In the genomic region with DNA sequence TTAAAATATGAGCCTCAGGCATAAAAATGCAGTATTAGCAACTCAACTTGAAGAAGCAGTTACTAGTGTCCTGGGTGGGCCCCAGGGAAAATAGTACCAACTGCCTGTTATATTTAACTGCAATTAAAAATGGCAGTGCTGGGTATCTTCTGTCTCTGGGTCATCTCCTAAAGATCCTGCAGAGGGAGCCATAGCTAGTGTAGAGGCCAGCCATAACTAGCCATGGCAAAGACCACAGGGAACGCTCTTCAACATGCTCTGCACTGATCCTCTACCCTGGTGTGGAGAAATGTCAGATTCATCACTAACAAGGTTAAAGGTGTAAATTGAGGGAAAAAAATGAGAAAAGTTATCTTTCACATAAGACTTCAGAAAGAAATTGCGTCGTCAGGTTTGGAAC, we compare ENCODE assay signal across 12 cellular contexts.
DNase-seq lines count a peak whose midpoint lies in the region; ATAC-seq, FAIRE-seq and TF ChIP-seq lines count a peak whose summit lies in the region.
"Had no signal": no experiment of that assay in that cellular context is flagged by ENCODE, and none has a peak within 500 bp of the region (broad histone marks: within the 10 kb centered on the region; RNA-seq: fewer than 3 reads in every experiment).

No MANE protein-coding gene starts in this region.

- H3K27me3 ChIP-seq in H1 (replicated peaks in 1 of 4; ENCODE audit: control insufficient read depth in 3 of 4, extremely low read depth in 1 of 4, insufficient read depth in 3 of 4, low read length in 3 of 4) = no peaks in the 10 kb centered on the region
- H3K27me3 ChIP-seq: thyroid gland had no signal

- no peak for ATAC-seq in GM19328 (IDR thresholded peaks at IDR 0.05; ENCODE audit: unreplicated experiment)
- no peak for ATAC-seq in HG03571 (IDR thresholded peaks at IDR 0.05; ENCODE audit: unreplicated experiment)
- ATAC-seq: left colon had no signal

- no peaks in the 10 kb centered on the region for H3K79me2 ChIP-seq in H1 (ENCODE audit: control insufficient read depth in 1 of 2, insufficient read depth in 2 of 2, low read length in 2 of 2)

- no peak overlapping the region for H3K9ac ChIP-seq in H1 (replicated peaks in 1 of 4; ENCODE audit: extremely low read depth in 1 of 4, low read depth in 3 of 4, low read length in 3 of 4)

- H3K4ac ChIP-seq in H1 (replicated peaks; ENCODE audit: insufficient read length, low read depth, low read length) = no peak overlapping the region

- H2AK5ac ChIP-seq in H1 (ENCODE audit: low read depth, low read length) = no peak overlapping the region

- no peak overlapping the region for H2BK15ac ChIP-seq in H1 (ENCODE audit: low read length)

- DNase-seq in NCI-H1092 treated with DMSO at 0.1 percent for 48 hours (lab: John Stamatoyannopoulos, UW) (peak; percentile 21), NCI-H1092 (lab: John Stamatoyannopoulos, UW) (no peak), NAMALWA (ENCODE audit: low spot score) (peak; percentile 41), H1 (ENCODE audit: low read depth in 1 of 2, low spot score in 2 of 2) (no peak), osteocyte (ENCODE audit: extremely low spot score, unreplicated experiment) (no peak), HEK293T (ENCODE audit: extremely low spot score) (no peak)
- DNase-seq: left colon, NCI-H226 had no signal

- TF ChIP-seq CTCF in H1 (IDR thresholded peaks at IDR 0.05; ENCODE audit: control extremely low read depth in 1 of 3, insufficient read depth in 1 of 3, low read depth in 1 of 3, low read length in 3 of 3) = peak; percentile 18 to 58 (median 56)
- TF ChIP-seq CTCF in osteocyte (IDR thresholded peaks at IDR 0.05) = peak; percentile 24

- H3K9me3 ChIP-seq in H1 (ENCODE audit: insufficient read depth in 2 of 2, low read depth in 1 of 2, low read length in 1 of 2) = peaks cover 0 to 29% of the 10 kb centered on the region in 2 experiments; a peak in 1 of 4 replicates
- H3K9me3 ChIP-seq: thyroid gland had no signal

- peaks cover 8% of the 10 kb centered on the region for H3K36me3 Mint-ChIP-seq in osteocyte (ENCODE audit: unreplicated experiment)

- peaks cover 39% of the 10 kb centered on the region for H3K9me3 Mint-ChIP-seq in osteocyte (ENCODE audit: unreplicated experiment)

- no peak overlapping the region for H3K4me3 ChIP-seq in H1 (ENCODE audit: extremely low read depth in 1 of 4, insufficient read depth in 2 of 4, low read depth in 3 of 4, low read length in 4 of 4)
- H3K4me3 ChIP-seq: thyroid gland had no signal

- H3K27ac ChIP-seq in H1 (ENCODE audit: low read depth, low read length) = no peak overlapping the region
- H3K27ac ChIP-seq: thyroid gland had no signal

- no peak overlapping the region for H3K23ac ChIP-seq in H1 (ENCODE audit: insufficient read length)

- no peaks in the 10 kb centered on the region for H3K4me1 ChIP-seq in H1 (replicated peaks in 1 of 4; ENCODE audit: control insufficient read depth in 3 of 4, insufficient read depth in 4 of 4, low read length in 3 of 4)
- H3K4me1 ChIP-seq: thyroid gland had no signal

- no peaks in the 10 kb centered on the region for H3K79me1 ChIP-seq in H1 (ENCODE audit: low read depth, low read length)

- H3K4me1 Mint-ChIP-seq in osteocyte (ENCODE audit: unreplicated experiment) = no peaks in the 10 kb centered on the region

- no peak overlapping the region for H4K91ac ChIP-seq in H1 (replicated peaks; ENCODE audit: insufficient read length, low read length)

- no peak overlapping the region for H2AFZ ChIP-seq in H1 (ENCODE audit: low read length)

- no peak overlapping the region for H2BK20ac ChIP-seq in H1 (ENCODE audit: low read length)

- POLR2A ChIA-PET in H1 (lab: Charles Lee; ENCODE audit: partially characterized antibody) = interaction anchor here (0.7 to 1.2 kb wide), 2 partner anchors 58 to 127 kb away, joined by 3 read pairs; no protein-coding TSS in a partner anchor
- POLR2A ChIA-PET in HEK293T (lab: Yijun Ruan, JAX) = no interaction called here

- H3K27me3 Mint-ChIP-seq in osteocyte (ENCODE audit: unreplicated experiment) = no peaks in the 10 kb centered on the region

- no peak overlapping the region for H2BK12ac ChIP-seq in H1 (ENCODE audit: low read depth, low read length)

- H4K5ac ChIP-seq in H1 (ENCODE audit: insufficient read length, low read depth, low read length) = no peak overlapping the region

- peaks cover 0 to under 1% (median 0%) of the 10 kb centered on the region in 4 experiments; a peak in 1 of 8 replicates for H3K36me3 ChIP-seq in H1 (ENCODE audit: control insufficient read depth in 2 of 4, insufficient read depth in 4 of 4, low read length in 3 of 4)
- H3K36me3 ChIP-seq: thyroid gland had no signal

- TF ChIP-seq EP300 in H1 (IDR thresholded peaks at IDR 0.05; ENCODE audit: borderline replicate concordance in 1 of 2, low read depth in 2 of 2, low read length in 2 of 2) = no peak

- no peak overlapping the region for H3K27ac Mint-ChIP-seq in osteocyte (ENCODE audit: unreplicated experiment)

- H3K4me2 ChIP-seq in H1 (ENCODE audit: insufficient read depth in 1 of 2, low read depth in 2 of 2, low read length in 2 of 2) = no peak overlapping the region

- no peak overlapping the region for H2BK5ac ChIP-seq in H1 (ENCODE audit: low read depth, low read length)

- CTCF ChIA-PET in H1 (lab: Charles Lee; ENCODE audit: partially characterized antibody) (interaction anchor here (0.8 to 1.2 kb wide), 3 partner anchors 11 to 27 kb away, joined by 3 to 5 read pairs (median 4); no protein-coding TSS in a partner anchor), HEK293T (lab: Yijun Ruan, JAX) (no interaction called here)

- H4K8ac ChIP-seq in H1 (ENCODE audit: extremely low read depth, insufficient read depth, low read length) = no peak overlapping the region

- H4K20me1 ChIP-seq in H1 (replicated peaks in 1 of 2; ENCODE audit: control insufficient read depth in 1 of 2, insufficient read depth in 2 of 2, low read length in 2 of 2) = no peaks in the 10 kb centered on the region

- H3K23me2 ChIP-seq in H1 (ENCODE audit: low read depth, low read length) = no peaks in the 10 kb centered on the region

- peak; percentile 50 for FAIRE-seq in H1 (lab: Jason Lieb, UNC)
- FAIRE-seq: A204.1 had no signal

- no peak overlapping the region for H3K4me3 Mint-ChIP-seq in osteocyte (ENCODE audit: unreplicated experiment)

- no peak overlapping the region for H3K56ac ChIP-seq in H1 (replicated peaks; ENCODE audit: insufficient read length, low read depth, low read length)

- TF ChIP-seq RAD21 in H1 (IDR thresholded peaks at IDR 0.05 in 1 of 2, conservative IDR thresholded peaks at IDR 0.05 in 1 of 2; ENCODE audit: low read depth in 2 of 2, low read length in 2 of 2) = peak; percentile 50 to 56

- 79% methylated on average over 3 of the region's 3 CpGs; no CpG with 5 or more reads in 1 of the 2 experiments for WGBS in H1 (ENCODE audit: extremely low coverage in 1 of 2, insufficient coverage in 1 of 2, insufficient read length in 1 of 2, insufficient replicate concordance in 2 of 2, low coverage in 1 of 2, low lambda C conversion rate in 2 of 2, missing lambda C conversion rate in 1 of 2), 2 experiments

- H3K14ac ChIP-seq in H1 (ENCODE audit: insufficient read length) = no peak overlapping the region

- H3K18ac ChIP-seq in H1 (ENCODE audit: extremely low read depth, low read length) = no peak overlapping the region

- TF ChIP-seq POLR2A in H1 (IDR thresholded peaks at IDR 0.05; ENCODE audit: control extremely low read depth in 1 of 2, low read depth in 2 of 2, low read length in 2 of 2) = peak in 1 of 2 experiments; percentile 53; a peak in 1 of 3 replicates

- H2BK120ac ChIP-seq in H1 (replicated peaks; ENCODE audit: low read depth, low read length) = no peak overlapping the region

TF ChIP-seq in H1, 55 proteins besides CTCF, POLR2A, EP300 and RAD21:
- TF ChIP-seq YY1 (IDR thresholded peaks at IDR 0.05; ENCODE audit: low read depth, low read length) (peak; percentile 83), POLR2AphosphoS5 (IDR thresholded peaks at IDR 0.05; ENCODE audit: low read depth, low read length) (peak; percentile 93), BRCA1 (IDR thresholded peaks at IDR 0.05; ENCODE audit: low read depth, low read length) (no peak)

TF ChIP-seq in HEK293T, 16 proteins besides CTCF, POLR2A, EP300 and RAD21:
- TF ChIP-seq BHLHE40 (IDR thresholded peaks at IDR 0.05; ENCODE audit: borderline replicate concordance) = no peak
- no peak for TF ChIP-seq NFRKB (IDR thresholded peaks at IDR 0.05)
- TF ChIP-seq HDGF (IDR thresholded peaks at IDR 0.05; ENCODE audit: borderline replicate concordance) = no peak
- no peak for TF ChIP-seq SUZ12 (IDR thresholded peaks at IDR 0.05)
- TF ChIP-seq, protein P1, sequence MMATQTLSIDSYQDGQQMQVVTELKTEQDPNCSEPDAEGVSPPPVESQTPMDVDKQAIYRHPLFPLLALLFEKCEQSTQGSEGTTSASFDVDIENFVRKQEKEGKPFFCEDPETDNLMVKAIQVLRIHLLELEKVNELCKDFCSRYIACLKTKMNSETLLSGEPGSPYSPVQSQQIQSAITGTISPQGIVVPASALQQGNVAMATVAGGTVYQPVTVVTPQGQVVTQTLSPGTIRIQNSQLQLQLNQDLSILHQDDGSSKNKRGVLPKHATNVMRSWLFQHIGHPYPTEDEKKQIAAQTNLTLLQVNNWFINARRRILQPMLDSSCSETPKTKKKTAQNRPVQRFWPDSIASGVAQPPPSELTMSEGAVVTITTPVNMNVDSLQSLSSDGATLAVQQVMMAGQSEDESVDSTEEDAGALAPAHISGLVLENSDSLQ (IDR thresholded peaks at IDR 0.05) = no peak
- TF ChIP-seq FOXM1 (IDR thresholded peaks at IDR 0.05; ENCODE audit: borderline replicate concordance) = no peak

Comparison
In these comparisons a context has a peak if more than half of its experiments do, and no peak if none do; other contexts are left out.
1. DNase-seq: peak in NCI-H1092 treated with DMSO at 0.1 percent for 48 hours (single experiment) and NAMALWA (single experiment); none in NCI-H1092 (single experiment), H1 (0 of 2), osteocyte (single experiment) and HEK293T (single experiment).